8 cellular contexts compared by ENCODE assay signal in genomic region chr17:37406635-37407455, GRCh38. TPM values are rescaled to one million over a fixed set of nuclear protein-coding genes. Genes with fewer than 3 reads are reported as not detected.
DNase-seq lines count a peak whose midpoint lies in the region; ATAC-seq and TF ChIP-seq lines count a peak whose summit lies in the region.

Gene ACACA, minus strand, starts transcription at chr17:37406836. Its CDS starts 537 bp downstream, at chr17:37406299.
Gene TADA2A, plus strand, starts transcription at chr17:37406886. Its CDS starts 4,480 bp downstream, at chr17:37411366.

- TF ChIP-seq POLR2A in GM19099 (IDR thresholded peaks at IDR 0.05; ENCODE audit: extremely low read depth, insufficient read length, low read depth): peak; percentile 85
- peak; percentile 78 for TF ChIP-seq POLR2A in right lobe of liver (IDR thresholded peaks at IDR 0.05)

- peak within 1 kb of the TSS; percentile 50 to 73 (median 63) for H3K4me3 ChIP-seq in right lobe of liver

- H3K4me1 ChIP-seq in right lobe of liver: peaks cover 0 to 10% (median 0%) of the 10 kb centered on the region in 4 donors

- H3K9me3 ChIP-seq in right lobe of liver: no peaks in the 10 kb centered on the region

- no peaks in the 10 kb centered on the region for H3K27me3 ChIP-seq in right lobe of liver

- intact Hi-C loops in right lobe of liver (cut with DNase I): no loop called here

- DNase-seq in AML-193 (lab: John Stamatoyannopoulos, UW) (peak; percentile 81 to 88), NCI-H526 (lab: John Stamatoyannopoulos, UW) (peak; percentile 72 to 93), dermis microvascular lymphatic vessel endothelial cell (ENCODE audit: low read depth in 2 of 2) (peak; percentile 58 to 85), right lobe of liver (peak; percentile 89 to 93 (median 93))
- peak; percentile 59 to 73 for DNase-seq in activated CD4-positive, alpha-beta T cell treated with anti-CD3 and anti-CD28 coated beads, Interleukin-2, amount 50 U/mL, for 24 hours (ENCODE audit: low read depth in 1 of 2, low spot score in 1 of 2)
- DNase-seq in stimulated activated CD4-positive, alpha-beta T cell treated with anti-CD3 and anti-CD28 coated beads, Interleukin-4, amount 100 ng/mL, for 24 hours: peak; percentile 79

- peaks cover 0 to 12% (median 5%) of the 10 kb centered on the region in 4 donors for H3K36me3 ChIP-seq in right lobe of liver

- 0% methylated on average over 2 of the region's 97 CpGs for WGBS in right lobe of liver (ENCODE audit: insufficient coverage, low coverage, low lambda C conversion rate, missing lambda C conversion rate)

- ATAC-seq in HG03354 (IDR thresholded peaks at IDR 0.05; ENCODE audit: poor library complexity, severe bottlenecking, unreplicated experiment) (peak; percentile 86), right lobe of liver (peak; percentile 91 to 96 (median 93))

- peak in 2 of 4 donors; percentile 9 to 17 for TF ChIP-seq CTCF in right lobe of liver (IDR thresholded peaks at IDR 0.05)

- peak within 1 kb of the TSS; percentile 72 to 85 (median 82) for H3K27ac ChIP-seq in right lobe of liver

RNA-seq across cellular contexts. Expression of gene ACACA, which starts in this region (rescaled TPM):
- total RNA-seq in dermis microvascular lymphatic vessel endothelial cell: 30.6 and 41.2 TPM in 2 replicates
- total RNA-seq in right lobe of liver: 10 to 100 TPM; 14.6 to 56.4 (median 27.1) TPM

RNA-seq across cellular contexts. Expression of gene TADA2A, which starts in this region (rescaled TPM):
- 11.9 and 13.4 TPM in 2 replicates for total RNA-seq in dermis microvascular lymphatic vessel endothelial cell
- 1 to 10 TPM; 5.2 to 9.6 (median 7.4) TPM for total RNA-seq in right lobe of liver

Comparison
In these comparisons a context has a peak if more than half of its experiments do, and no peak if none do; other contexts are left out.
1. Peak in every context shown above with its lines: DNase-seq, ATAC-seq, H3K4me3 ChIP-seq and H3K27ac ChIP-seq.